ENCODE assay signal across 11 cellular contexts in the genomic region with DNA sequence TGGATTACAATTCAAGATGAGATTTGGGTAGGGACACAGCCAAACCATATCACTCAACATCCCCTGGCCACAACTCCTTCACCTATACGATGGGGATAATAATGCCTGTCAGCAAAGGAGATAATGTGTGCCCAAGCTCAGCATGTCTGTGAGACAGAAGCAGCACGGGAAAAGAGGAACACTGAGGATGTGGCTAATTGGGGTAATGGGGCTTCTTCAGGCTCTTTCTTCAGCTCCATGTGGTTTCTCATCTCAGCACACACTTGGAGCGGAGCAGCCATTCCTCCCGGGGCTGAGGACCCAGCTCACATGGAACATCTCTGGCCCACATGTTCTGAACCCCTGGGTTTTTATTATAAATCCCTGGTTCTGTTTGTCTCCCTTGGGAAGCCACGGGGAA.
A peak's percentile ranks its signal among the peaks of the same experiment; 100 is the strongest.
DNase-seq lines count a peak whose midpoint lies in the region; ATAC-seq, FAIRE-seq and TF ChIP-seq lines count a peak whose summit lies in the region.
"Had no signal": no experiment of that assay in that cellular context is flagged by ENCODE, and none has a peak within 500 bp of the region (broad histone marks: within the 10 kb centered on the region; RNA-seq: fewer than 3 reads in every experiment).

No MANE protein-coding gene starts in this region.

- FAIRE-seq in RCC 7860 (lab: Jason Lieb, UNC) = no peak
- FAIRE-seq: GM18507 had no signal

- TF ChIP-seq CTCF in activated CD8-positive, alpha-beta T cell treated with anti-CD3 and anti-CD28 coated beads for 36 hours (IDR thresholded peaks at IDR 0.05) = no peak
- TF ChIP-seq CTCF in left lung (IDR thresholded peaks at IDR 0.05) = no peak
- no peak for TF ChIP-seq CTCF in testis (IDR thresholded peaks at IDR 0.05)

- CTCF ChIA-PET in activated CD8-positive, alpha-beta T cell treated with anti-CD3 and anti-CD28 coated beads for 36 hours (lab: Charles Lee) = interaction anchor here (0.6 to 1.6 kb wide), 2 partner anchors 42 to 75 kb away, joined by 3 to 5 read pairs; no protein-coding TSS in a partner anchor
- CTCF ChIA-PET in activated CD8-positive, alpha-beta T cell treated with anti-CD3 and anti-CD28 coated beads, Interleukin-2, amount 10 ng/mL, durations not matched to agents 7 days and 5 days (lab: Charles Lee) = interaction anchor here (1.2 kb wide), 1 partner anchor 27 kb away, joined by 3 read pairs; no protein-coding TSS in a partner anchor

- TF ChIP-seq POLR2A in testis (IDR thresholded peaks at IDR 0.05) = no peak

- peaks cover 27% of the 10 kb centered on the region for H3K36me3 Mint-ChIP-seq in activated CD8-positive, alpha-beta T cell treated with anti-CD3 and anti-CD28 coated beads for 36 hours (ENCODE audit: low read depth)
- H3K36me3 Mint-ChIP-seq in activated CD8-positive, alpha-beta T cell treated with anti-CD3 and anti-CD28 coated beads, Interleukin-2, amount 10 ng/mL, durations not matched to agents 7 days and 5 days (ENCODE audit: low read depth) = no peaks in the 10 kb centered on the region
- H3K36me3 Mint-ChIP-seq in activated T-helper 17 cell treated with anti-CD3 and anti-CD28 coated beads, Interleukin-2, amount 50 U/mL, for 72 hours (ENCODE audit: low read depth) = no peaks in the 10 kb centered on the region

- no peak for ATAC-seq in activated CD8-positive, alpha-beta T cell treated with anti-CD3 and anti-CD28 coated beads for 36 hours
- no peak for ATAC-seq in activated CD8-positive, alpha-beta T cell treated with anti-CD3 and anti-CD28 coated beads, Interleukin-2, amount 10 ng/mL, durations not matched to agents 7 days and 5 days
- ATAC-seq in activated T-helper 17 cell treated with anti-CD3 and anti-CD28 coated beads, Interleukin-2, amount 50 U/mL, for 72 hours (replicated peaks) = no peak
- ATAC-seq in left lung (no peak), HG02678 (IDR thresholded peaks at IDR 0.05; ENCODE audit: unreplicated experiment) (no peak)
- ATAC-seq: activated T-cell treated with anti-CD3 and anti-CD28 coated beads, Interleukin-2, amount 50 U/mL, for 72 hours had no signal

- 65 to 67% methylated on average over 5 of the region's 5 CpGs for WGBS in testis, 2 donors

- H3K27ac Mint-ChIP-seq in activated CD8-positive, alpha-beta T cell treated with anti-CD3 and anti-CD28 coated beads for 36 hours = peak overlapping the region; percentile 91
- H3K27ac Mint-ChIP-seq in activated CD8-positive, alpha-beta T cell treated with anti-CD3 and anti-CD28 coated beads, Interleukin-2, amount 10 ng/mL, durations not matched to agents 7 days and 5 days = no peak overlapping the region
- no peak overlapping the region for H3K27ac Mint-ChIP-seq in activated T-helper 17 cell treated with anti-CD3 and anti-CD28 coated beads, Interleukin-2, amount 50 U/mL, for 72 hours

- H3K27me3 ChIP-seq in left lung (no peaks in the 10 kb centered on the region), testis (no peaks in the 10 kb centered on the region)

- no peak overlapping the region for H3K4me3 Mint-ChIP-seq in activated CD8-positive, alpha-beta T cell treated with anti-CD3 and anti-CD28 coated beads for 36 hours
- no peak overlapping the region for H3K4me3 Mint-ChIP-seq in activated CD8-positive, alpha-beta T cell treated with anti-CD3 and anti-CD28 coated beads, Interleukin-2, amount 10 ng/mL, durations not matched to agents 7 days and 5 days
- peak overlapping the region; percentile 44 for H3K4me3 Mint-ChIP-seq in activated T-helper 17 cell treated with anti-CD3 and anti-CD28 coated beads, Interleukin-2, amount 50 U/mL, for 72 hours

- H3K36me3 ChIP-seq in left lung (no peaks in the 10 kb centered on the region), testis (ENCODE audit: low read depth, missing control alignments) (no peaks in the 10 kb centered on the region)

- peaks cover 3% of the 10 kb centered on the region for H3K27me3 Mint-ChIP-seq in activated CD8-positive, alpha-beta T cell treated with anti-CD3 and anti-CD28 coated beads for 36 hours
- H3K27me3 Mint-ChIP-seq in activated CD8-positive, alpha-beta T cell treated with anti-CD3 and anti-CD28 coated beads, Interleukin-2, amount 10 ng/mL, durations not matched to agents 7 days and 5 days (ENCODE audit: low read depth) = no peaks in the 10 kb centered on the region
- no peaks in the 10 kb centered on the region for H3K27me3 Mint-ChIP-seq in activated T-helper 17 cell treated with anti-CD3 and anti-CD28 coated beads, Interleukin-2, amount 50 U/mL, for 72 hours

- H3K9me3 ChIP-seq in left lung (peaks cover 0 to 3% of the 10 kb centered on the region in 2 donors), testis (no peaks in the 10 kb centered on the region)

- H3K4me1 ChIP-seq in left lung = peaks cover 25 to 98% of the 10 kb centered on the region in 2 donors
- H3K4me1 ChIP-seq in testis = peaks cover 19% of the 10 kb centered on the region

- no peak for DNase-seq in activated CD8-positive, alpha-beta T cell treated with anti-CD3 and anti-CD28 coated beads for 36 hours
- DNase-seq in activated CD8-positive, alpha-beta T cell treated with anti-CD3 and anti-CD28 coated beads, Interleukin-2, amount 10 ng/mL, durations not matched to agents 7 days and 5 days = no peak
- DNase-seq in left lung (no peak), testis (no peak), RCC 7860 (ENCODE audit: low spot score) (no peak), midbrain (lab: John Stamatoyannopoulos, UW) (no peak)
- DNase-seq: activated T-cell treated with anti-CD3 and anti-CD28 coated beads, Interleukin-2, amount 50 U/mL, for 72 hours; stimulated activated CD4-positive, alpha-beta T cell treated with anti-CD3 and anti-CD28 coated beads, Interleukin-4, amount 100 ng/mL, for 1 hour had no signal

- POLR2A ChIA-PET in activated CD8-positive, alpha-beta T cell treated with anti-CD3 and anti-CD28 coated beads for 36 hours (lab: Charles Lee) = interaction anchor here (0.6 to 3.5 kb wide), 5 partner anchors 11 to 139 kb away, joined by 3 to 20 read pairs (median 9); partner anchors contain the start of gene NAMPT
- POLR2A ChIA-PET in activated CD8-positive, alpha-beta T cell treated with anti-CD3 and anti-CD28 coated beads, Interleukin-2, amount 10 ng/mL, durations not matched to agents 7 days and 5 days (lab: Charles Lee) = interaction anchor here (1.2 kb wide), 1 partner anchor 136 kb away, joined by 3 read pairs; the partner anchor contains the start of gene NAMPT

- H3K4me3 ChIP-seq in left lung = no peak overlapping the region
- no peak overlapping the region for H3K4me3 ChIP-seq in testis

- peaks cover 27% of the 10 kb centered on the region for H3K9me3 Mint-ChIP-seq in activated CD8-positive, alpha-beta T cell treated with anti-CD3 and anti-CD28 coated beads for 36 hours
- peaks cover 7% of the 10 kb centered on the region for H3K9me3 Mint-ChIP-seq in activated CD8-positive, alpha-beta T cell treated with anti-CD3 and anti-CD28 coated beads, Interleukin-2, amount 10 ng/mL, durations not matched to agents 7 days and 5 days (ENCODE audit: insufficient read depth)
- peaks cover 7% of the 10 kb centered on the region for H3K9me3 Mint-ChIP-seq in activated T-helper 17 cell treated with anti-CD3 and anti-CD28 coated beads, Interleukin-2, amount 50 U/mL, for 72 hours

- intact Hi-C loops in activated CD8-positive, alpha-beta T cell treated with anti-CD3 and anti-CD28 coated beads for 36 hours (cut with micrococcal nuclease) = no loop called here
- intact Hi-C loops in left lung (cut with DNase I) = no loop called here
- intact Hi-C loops in testis (cut with DNase I; ENCODE audit: low total_unique reads) = no loop called here

- peaks cover 81% of the 10 kb centered on the region for H3K4me1 Mint-ChIP-seq in activated CD8-positive, alpha-beta T cell treated with anti-CD3 and anti-CD28 coated beads for 36 hours (ENCODE audit: low read depth)
- peaks cover 12% of the 10 kb centered on the region for H3K4me1 Mint-ChIP-seq in activated CD8-positive, alpha-beta T cell treated with anti-CD3 and anti-CD28 coated beads, Interleukin-2, amount 10 ng/mL, durations not matched to agents 7 days and 5 days (ENCODE audit: low read depth)
- H3K4me1 Mint-ChIP-seq in activated T-helper 17 cell treated with anti-CD3 and anti-CD28 coated beads, Interleukin-2, amount 50 U/mL, for 72 hours = peaks cover 44% of the 10 kb centered on the region

- H3K27ac ChIP-seq in left lung (peak overlapping the region; percentile 83 to 95), testis (peak overlapping the region; percentile 59)
